13 cellular contexts compared by ENCODE assay signal in genomic region chr9:122821278-122821952, GRCh38. TPM values are rescaled to one million over a fixed set of nuclear protein-coding genes. Genes with fewer than 3 reads are reported as not detected.
A peak's percentile ranks its signal among the peaks of the same experiment; 100 is the strongest.
DNase-seq lines count a peak whose midpoint lies in the region; ATAC-seq, FAIRE-seq and TF ChIP-seq lines count a peak whose summit lies in the region.
"Had no signal": no experiment of that assay in that cellular context is flagged by ENCODE, and none has a peak within 500 bp of the region (broad histone marks: within the 10 kb centered on the region; RNA-seq: fewer than 3 reads in every experiment).

No MANE protein-coding gene starts in this region.

- TF ChIP-seq CTCF in kidney (IDR thresholded peaks at IDR 0.05; ENCODE audit: borderline replicate concordance, extremely low read depth, insufficient read depth): no peak

- H3K4me1 ChIP-seq in adipocyte (ENCODE audit: control insufficient read depth, insufficient read depth, low read length) (peaks cover 13% of the 10 kb centered on the region), kidney (ENCODE audit: control insufficient read depth in 1 of 2, insufficient read depth in 1 of 2, low read depth in 1 of 2, low read length in 2 of 2) (peaks cover 0 to 5% of the 10 kb centered on the region in 2 donors), thymus (ENCODE audit: control insufficient read depth, insufficient read depth, low read length) (peaks cover 4% of the 10 kb centered on the region)

- H3K9ac ChIP-seq in adipocyte (ENCODE audit: low read length): peak overlapping the region; percentile 1
- no peak overlapping the region for H3K9ac ChIP-seq in kidney (ENCODE audit: low read length in 2 of 2)

- intact Hi-C loops in kidney (cut with DNase I): no loop called here

- no peak overlapping the region for H3K4me3 Mint-ChIP-seq in T-helper 2 cell treated with Interferon-gamma antibody and Interleukin-4, amounts not matched to agents 5 μg/mL and 100 μg/mL, for 36 hours

- H3K4me3 ChIP-seq in adipocyte (ENCODE audit: low read length): no peak overlapping the region
- no peak overlapping the region for H3K4me3 ChIP-seq in kidney (ENCODE audit: low read length in 2 of 2)
- H3K4me3 ChIP-seq in thymus (ENCODE audit: low read length): no peak overlapping the region
- H3K4me3 ChIP-seq: pancreas, thyroid gland had no signal

- peak overlapping the region; percentile 39 for H3K27ac Mint-ChIP-seq in T-helper 2 cell treated with Interferon-gamma antibody and Interleukin-4, amounts not matched to agents 5 μg/mL and 100 μg/mL, for 36 hours

- no peaks in the 10 kb centered on the region for H3K27me3 Mint-ChIP-seq in T-helper 2 cell treated with Interferon-gamma antibody and Interleukin-4, amounts not matched to agents 5 μg/mL and 100 μg/mL, for 36 hours (ENCODE audit: low read depth)

- peaks cover 29% of the 10 kb centered on the region for H3K4me1 Mint-ChIP-seq in T-helper 2 cell treated with Interferon-gamma antibody and Interleukin-4, amounts not matched to agents 5 μg/mL and 100 μg/mL, for 36 hours (ENCODE audit: low read depth)

- H3K9me3 Mint-ChIP-seq in T-helper 2 cell treated with Interferon-gamma antibody and Interleukin-4, amounts not matched to agents 5 μg/mL and 100 μg/mL, for 36 hours: no peaks in the 10 kb centered on the region

- WGBS in thymus: 69% methylated on average over 7 of the region's 7 CpGs

- ATAC-seq in GM21367 (IDR thresholded peaks at IDR 0.05; ENCODE audit: unreplicated experiment): no peak
- no peak for ATAC-seq in HG03039 (IDR thresholded peaks at IDR 0.05; ENCODE audit: unreplicated experiment)

- peaks cover 44% of the 10 kb centered on the region for H3K36me3 Mint-ChIP-seq in T-helper 2 cell treated with Interferon-gamma antibody and Interleukin-4, amounts not matched to agents 5 μg/mL and 100 μg/mL, for 36 hours (ENCODE audit: low read depth)

- H3K36me3 ChIP-seq in adipocyte (ENCODE audit: control insufficient read depth, insufficient read depth, low read length, severe bottlenecking) (peaks cover 56% of the 10 kb centered on the region), kidney (ENCODE audit: control insufficient read depth in 1 of 2, insufficient read depth in 2 of 2, low read length in 2 of 2) (peaks cover 19 to 21% of the 10 kb centered on the region in 2 donors), thymus (ENCODE audit: control insufficient read depth, insufficient read depth) (peaks cover 34% of the 10 kb centered on the region)

- no peak for DNase-seq in T-helper 2 cell treated with Interferon-gamma antibody and Interleukin-4, amounts not matched to agents 5 μg/mL and 100 μg/mL, for 36 hours (ENCODE audit: low spot score)
- DNase-seq in T-helper 2 cell (no peak), adipocyte (ENCODE audit: low read depth) (no peak), kidney (peak; percentile 80), NCI-H1930 (lab: John Stamatoyannopoulos, UW) (no peak)
- DNase-seq: activated CD4-positive, alpha-beta T cell treated with anti-CD3 and anti-CD28 coated beads for 48 hours; effector CD8-positive, alpha-beta T cell; pancreas had no signal

- H3K9me3 ChIP-seq in adipocyte (ENCODE audit: control insufficient read depth, low read length) (no peaks in the 10 kb centered on the region), kidney (ENCODE audit: control insufficient read depth in 1 of 2, low read length in 2 of 2) (no peaks in the 10 kb centered on the region), thymus (ENCODE audit: control insufficient read depth) (no peaks in the 10 kb centered on the region)
- H3K9me3 ChIP-seq: pancreas, thyroid gland had no signal

- H3K27ac ChIP-seq in kidney (ENCODE audit: low read depth in 2 of 2, low read length in 2 of 2) (peak overlapping the region in 1 of 2 donors; percentile 32), thymus (ENCODE audit: low read depth) (peak overlapping the region; percentile 18)
- H3K27ac ChIP-seq: pancreas had no signal

- H3K27me3 ChIP-seq in adipocyte (replicated peaks; ENCODE audit: control insufficient read depth, insufficient read depth, low read length) (no peaks in the 10 kb centered on the region), thymus (ENCODE audit: control insufficient read depth, insufficient read depth) (no peaks in the 10 kb centered on the region)
- H3K27me3 ChIP-seq: pancreas, thyroid gland had no signal

- no peak for FAIRE-seq in kidney (lab: Jason Lieb, UNC)
- FAIRE-seq: pancreas had no signal

RNA-seq across cellular contexts. Expression of gene PDCL, which starts 7.0 kb away (rescaled TPM):
- 15.0 TPM for total RNA-seq in kidney
- polyA plus RNA-seq in kidney (ENCODE audit: insufficient read depth, low read depth, low replicate concordance) (8.3 TPM), thymus (14.3 TPM)

RNA-seq across cellular contexts. Expression of gene OR1K1, which starts 21.5 kb away (rescaled TPM):
- not detected for total RNA-seq in kidney
- not detected for polyA plus RNA-seq in kidney (ENCODE audit: insufficient read depth, low read depth, low replicate concordance)
- not detected for polyA plus RNA-seq in thymus
- total RNA-seq: pancreas, thyroid gland had no signal
- polyA plus RNA-seq: AG04450, pancreas had no signal

RNA-seq across cellular contexts. Expression of gene OR5C1, which starts 32.7 kb away (rescaled TPM):
- total RNA-seq in kidney: not detected
- polyA plus RNA-seq in kidney (ENCODE audit: insufficient read depth, low read depth, low replicate concordance) (not detected), thymus (0.05 TPM)
- total RNA-seq: pancreas, thyroid gland had no signal
- polyA plus RNA-seq: AG04450, pancreas had no signal
